In genomic region chr11:31802609-31802989, GRCh38 we compare ENCODE assay signal across 17 cellular contexts. TPM values are rescaled to one million over a fixed set of nuclear protein-coding genes. Genes with fewer than 3 reads are reported as not detected.
DNase-seq lines count a peak whose midpoint lies in the region; ATAC-seq and TF ChIP-seq lines count a peak whose summit lies in the region.
"Had no signal": no experiment of that assay in that cellular context is flagged by ENCODE, and none has a peak within 500 bp of the region (broad histone marks: within the 10 kb centered on the region; RNA-seq: fewer than 3 reads in every experiment).

No MANE protein-coding gene starts in this region.

- TF ChIP-seq CTCF in GM23338 (conservative IDR thresholded peaks at IDR 0.05; ENCODE audit: low read depth in 2 of 2) (no peak), nephron progenitor cell (IDR thresholded peaks at IDR 0.05) (no peak)

- H3K27me3 Mint-ChIP-seq in GM23338 (ENCODE audit: insufficient read depth, low read depth, poor library complexity), result peaks cover 99% of the 10 kb centered on the region
- H3K27me3 Mint-ChIP-seq in nephron progenitor cell (ENCODE audit: low read depth, poor library complexity), result no peaks in the 10 kb centered on the region

- peaks cover 100% of the 10 kb centered on the region for H3K27me3 ChIP-seq in GM23338 (ENCODE audit: insufficient read depth)
- H3K27me3 ChIP-seq in ectodermal cell (ENCODE audit: control insufficient read depth, insufficient read depth, low read length, poor library complexity, severe bottlenecking), result peaks cover 99% of the 10 kb centered on the region

- H3F3A ChIP-seq in GM23338 (replicated peaks; ENCODE audit: low read depth), result peaks cover 51% of the 10 kb centered on the region

- H3K9me3 ChIP-seq in ectodermal cell (ENCODE audit: control insufficient read depth, low read length), result no peaks in the 10 kb centered on the region
- H3K9me3 ChIP-seq: gastroesophageal sphincter, left lung, ovary had no signal

- H3K27ac ChIP-seq in GM23338 (ENCODE audit: low read depth) (no peak overlapping the region), ectodermal cell (ENCODE audit: insufficient read depth, low read depth, low read length, poor library complexity, severe bottlenecking) (no peak overlapping the region)
- H3K27ac ChIP-seq: gastroesophageal sphincter, left lung, ovary had no signal

- H3K9me3 Mint-ChIP-seq in GM23338 (peaks cover 7% of the 10 kb centered on the region; the same call in 2 of the 3 replicates), nephron progenitor cell (no peaks in the 10 kb centered on the region)

- no peaks in the 10 kb centered on the region for H3K79me2 ChIP-seq in GM23338 (replicated peaks; ENCODE audit: insufficient read depth)

- WGBS in ectodermal cell, 2 experiments, result 2 to 3% methylated on average over 20 of the region's 20 CpGs

- no peak overlapping the region for H3K27ac Mint-ChIP-seq in GM23338
- H3K27ac Mint-ChIP-seq in nephron progenitor cell, result no peak overlapping the region

- in situ Hi-C loops in G401 (cut with HindIII; ENCODE audit: low sequenced_read_pairs), result no loop called here

- peaks cover 54% of the 10 kb centered on the region for H3K4me1 Mint-ChIP-seq in GM23338
- peaks cover 25% of the 10 kb centered on the region for H3K4me1 Mint-ChIP-seq in nephron progenitor cell

- H4K20me1 ChIP-seq in GM23338 (replicated peaks; ENCODE audit: insufficient read depth), result peaks cover 29% of the 10 kb centered on the region

- H3K9me2 ChIP-seq in GM23338 (ENCODE audit: insufficient read depth), result no peaks in the 10 kb centered on the region

- H3K4me2 ChIP-seq in GM23338, result 0 out of 2 replicates have a peak overlapping the region, but pooled peaks have one; percentile 74

- H3K4me1 ChIP-seq in GM23338 (ENCODE audit: insufficient read depth) (peaks cover 62% of the 10 kb centered on the region), ectodermal cell (ENCODE audit: control insufficient read depth, insufficient read depth, low read length) (peaks cover 31% of the 10 kb centered on the region)

- DNase-seq in G401 (ENCODE audit: low spot score) (peak; percentile 74), GM23338 (ENCODE audit: low spot score) (peak; percentile 53), nephron progenitor cell (peak; percentile 23), NCI-H1930 (lab: John Stamatoyannopoulos, UW) (no peak), DMS 273 treated with DMSO at 0.1 percent for 48 hours (lab: John Stamatoyannopoulos, UW) (no peak)
- DNase-seq: CD4-positive, alpha-beta memory T cell; NCI-H1092 treated with DMSO at 0.1 percent for 48 hours; NCI-H524 treated with DMSO at 0.1 percent for 48 hours; ovary; stimulated activated naive CD4-positive, alpha-beta T cell had no signal

- H3K4me3 ChIP-seq in GM23338 (peak overlapping the region; percentile 58; the same call in 1 of the 2 replicates), ectodermal cell (ENCODE audit: insufficient read depth, low read depth, low read length) (peak overlapping the region; percentile 20)
- H3K4me3 ChIP-seq: gastroesophageal sphincter, left lung, ovary had no signal

- H3K36me3 Mint-ChIP-seq in GM23338 (ENCODE audit: low read depth), result no peaks in the 10 kb centered on the region
- H3K36me3 Mint-ChIP-seq in nephron progenitor cell (ENCODE audit: low read depth), result no peaks in the 10 kb centered on the region

- H3K36me3 ChIP-seq in GM23338 (ENCODE audit: insufficient read depth), result no peaks in the 10 kb centered on the region
- peaks cover 5% of the 10 kb centered on the region for H3K36me3 ChIP-seq in ectodermal cell (ENCODE audit: control insufficient read depth, insufficient read depth, low read length)
- H3K36me3 ChIP-seq: gastroesophageal sphincter, left lung, ovary had no signal

- H3K4me3 Mint-ChIP-seq in GM23338, result no peak overlapping the region
- no peak overlapping the region for H3K4me3 Mint-ChIP-seq in nephron progenitor cell

- ATAC-seq in GM23338 (no peak), GM21528 (IDR thresholded peaks at IDR 0.05; ENCODE audit: low FRiP score, unreplicated experiment) (no peak)
- ATAC-seq: esophagus mucosa, gastroesophageal sphincter, left lung, sciatic nerve had no signal

- no peak overlapping the region for H2AFZ ChIP-seq in GM23338

TF ChIP-seq in GM23338, 12 proteins besides CTCF, POLR2A, EP300 and RAD21 (continues in another document):
- TF ChIP-seq ZNF462 (CRISPR knock-in tag; IDR thresholded peaks at IDR 0.05), result no peak
- no peak for TF ChIP-seq ZNF114 (CRISPR knock-in tag; IDR thresholded peaks at IDR 0.05)
- TF ChIP-seq CREB1 (CRISPR knock-in tag; IDR thresholded peaks at IDR 0.05; ENCODE audit: low read depth), result no peak
- no peak for TF ChIP-seq NANOG (IDR thresholded peaks at IDR 0.05; ENCODE audit: borderline replicate concordance)
- TF ChIP-seq ETS1 (IDR thresholded peaks at IDR 0.05), result no peak
- TF ChIP-seq EZH2phosphoT487 (IDR thresholded peaks at IDR 0.05; ENCODE audit: unreplicated experiment), result peak; percentile 89
- peak; percentile 99 for TF ChIP-seq EZH2 (IDR thresholded peaks at IDR 0.05; ENCODE audit: low read depth, unreplicated experiment)
- TF ChIP-seq POLR2AphosphoS5 (IDR thresholded peaks at IDR 0.05; ENCODE audit: low read depth), result no peak
- TF ChIP-seq ZNF331 (CRISPR knock-in tag; IDR thresholded peaks at IDR 0.05; ENCODE audit: low read depth), result no peak

RNA-seq across cellular contexts. Expression of gene PAX6, which starts 8.5 kb away (rescaled TPM):
- 2.7 and 3.8 TPM in 2 replicates for total RNA-seq in G401 (2014; rRNA removed; shearing (Covaris generic))
- total RNA-seq in GM23338 (2014; rRNA removed; shearing (Covaris generic)), result 0.17 and 1.0 TPM in 2 replicates
- polyA plus RNA-seq in GM23338 (2016; fragmentation: Nextera tagmentation; extraction: Ambion mirVana), result 0.24 and 0.45 TPM in 2 replicates
- polyA plus RNA-seq in ectodermal cell (2013, experiment 1 of 4), result 114 TPM
- polyA plus RNA-seq in ectodermal cell (2013, experiment 2 of 4), result 182 TPM
- 124 TPM for polyA plus RNA-seq in ectodermal cell (2013, experiment 3 of 4)
- 170 TPM for polyA plus RNA-seq in ectodermal cell (2013, experiment 4 of 4)
- total RNA-seq: CD4-positive, alpha-beta memory T cell; dermis microvascular lymphatic vessel endothelial cell; esophagus mucosa; left lung; ovary; sciatic nerve had no signal
- polyA plus RNA-seq: ovary had no signal

Comparison
In these comparisons a context has a peak if more than half of its experiments do, and no peak if none do; other contexts are left out.
1. DNase-seq: peak in G401 (single experiment), GM23338 (single experiment) and nephron progenitor cell (single experiment); none in NCI-H1930 (0 of 2) and DMS 273 treated with DMSO at 0.1 percent for 48 hours (single experiment).